In the genomic region with DNA sequence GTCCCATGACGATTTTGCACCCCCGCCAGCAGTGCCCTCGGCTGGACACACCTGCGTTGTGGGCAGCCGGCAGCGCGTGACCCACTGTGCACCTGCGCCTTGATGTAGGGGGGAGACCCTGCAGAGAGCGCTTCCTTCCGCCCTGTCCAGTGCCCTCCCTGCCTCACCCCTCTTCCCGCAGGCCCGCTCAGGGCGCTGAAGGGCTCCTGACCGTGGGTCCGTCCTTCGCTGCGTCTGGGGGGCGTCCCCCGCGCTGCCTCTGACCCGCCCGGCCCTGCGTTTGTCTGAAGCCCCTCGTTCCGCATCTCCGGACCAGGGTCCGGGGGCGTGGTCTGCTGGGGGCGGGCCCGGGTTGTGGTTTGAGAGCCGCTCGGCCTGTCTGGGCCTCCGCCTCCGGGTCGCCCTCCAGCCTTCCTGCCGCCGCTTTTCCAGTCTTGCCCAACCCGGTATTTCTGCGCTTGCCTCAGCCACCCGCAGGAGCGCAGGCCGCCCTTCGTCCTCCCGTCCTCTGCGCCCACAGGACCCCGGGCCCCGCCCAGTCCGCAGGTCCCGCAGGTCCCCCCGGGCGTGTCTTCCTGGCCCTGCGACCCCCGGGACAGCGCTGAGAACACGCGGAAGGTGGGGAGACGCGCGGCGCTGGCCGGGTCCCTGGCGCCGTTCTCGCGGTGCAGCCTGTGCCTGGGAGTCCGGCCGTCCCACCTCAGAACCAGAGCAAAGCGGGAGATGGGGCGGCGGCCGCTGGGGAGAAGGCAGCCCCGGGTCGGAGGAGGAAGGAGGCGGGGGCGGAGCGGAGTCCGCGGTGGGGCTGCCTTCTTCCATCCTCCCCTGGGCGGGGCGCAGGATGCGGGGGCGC, we compare ENCODE assay signal across 9 cellular contexts. TPM values are rescaled to one million over a fixed set of nuclear protein-coding genes. Genes with fewer than 3 reads are reported as not detected.
DNase-seq lines count a peak whose midpoint lies in the region; ATAC-seq, FAIRE-seq and TF ChIP-seq lines count a peak whose summit lies in the region.
"Had no signal": no experiment of that assay in that cellular context is flagged by ENCODE, and none has a peak within 500 bp of the region (broad histone marks: within the 10 kb centered on the region; RNA-seq: fewer than 3 reads in every experiment).

No MANE protein-coding gene starts in this region.

- TF ChIP-seq POLR2A in GM18526 (IDR thresholded peaks at IDR 0.05; ENCODE audit: extremely low read depth, insufficient read length) = peak; percentile 33
- no peak for TF ChIP-seq POLR2A in H54 (IDR thresholded peaks at IDR 0.05; ENCODE audit: low read depth, low read length)

- peaks cover 0 to 16% (median 14%) of the 10 kb centered on the region in 4 donors for H3K4me1 ChIP-seq in tibial artery

- H3K27me3 Mint-ChIP-seq in WTC11 (ENCODE audit: low read depth) (peaks cover 10% of the 10 kb centered on the region), memory B cell (no peaks in the 10 kb centered on the region)

- peaks cover 0 to 54% of the 10 kb centered on the region in 2 donors for H3K27me3 ChIP-seq in tibial artery

- H3K4me1 Mint-ChIP-seq in WTC11 (peaks cover 35% of the 10 kb centered on the region), memory B cell (peaks cover 24% of the 10 kb centered on the region)

- POLR2A ChIA-PET in WTC11 (lab: Charles Lee) = no interaction called here

- H3K36me3 Mint-ChIP-seq in WTC11 = peaks cover 10% of the 10 kb centered on the region; the same call in 1 of the 2 replicates
- peaks cover 2% of the 10 kb centered on the region for H3K36me3 Mint-ChIP-seq in memory B cell

- H3K9me3 Mint-ChIP-seq in WTC11 (no peaks in the 10 kb centered on the region), memory B cell (no peaks in the 10 kb centered on the region)

- no peaks in the 10 kb centered on the region for H3K9me3 ChIP-seq in tibial artery

- CTCF ChIA-PET in WTC11 (lab: Charles Lee) = interaction anchor here (0.6 to 3.4 kb wide), 17 partner anchors 9 to 212 kb away, joined by 3 to 17 read pairs (median 4); a partner anchor contains a TSS

- FAIRE-seq in H54 (lab: Jason Lieb, UNC) = no peak

- TF ChIP-seq CTCF in WTC11 (IDR thresholded peaks at IDR 0.05) (no peak), tibial artery (IDR thresholded peaks at IDR 0.05) (no peak)

- H3K27ac ChIP-seq in tibial artery = no peak overlapping the region

- H3K4me3 Mint-ChIP-seq in WTC11 (peak overlapping the region; percentile 69), memory B cell (peak overlapping the region; percentile 84)

- H3K27ac Mint-ChIP-seq in WTC11 (no peak overlapping the region), memory B cell (peak overlapping the region; percentile 28)

- ATAC-seq in HG02973 (IDR thresholded peaks at IDR 0.05; ENCODE audit: unreplicated experiment) = peak; percentile 40
- peak; percentile 63 for ATAC-seq in WTC11
- peak; percentile 41 for ATAC-seq in memory B cell (ENCODE audit: low read depth)

- H3K36me3 ChIP-seq in tibial artery = peaks cover 32 to 42% (median 40%) of the 10 kb centered on the region in 3 donors

- peak overlapping the region; percentile 30 to 44 for H3K4me3 ChIP-seq in tibial artery

- intact Hi-C loops in tibial artery (cut with DNase I; ENCODE audit: low total_unique reads) = no loop called here

- DNase-seq in WTC11 (ENCODE audit: low spot score) (peak; percentile 87), dermis blood vessel endothelial cell (peak; percentile 49), memory B cell (ENCODE audit: low spot score in 2 of 2) (peak in 1 of 2 donors; percentile 60), tibial artery (no peak), GDM1 (lab: John Stamatoyannopoulos, UW) (no peak), H54 (ENCODE audit: insufficient read length, low spot score) (no peak)

TF ChIP-seq in WTC11, 78 proteins besides CTCF, POLR2A, EP300 and RAD21 (continues in another document):
- TF ChIP-seq JAZF1 (CRISPR knock-in tag; IDR thresholded peaks at IDR 0.05) = no peak
- TF ChIP-seq ZNF263 (CRISPR knock-in tag; IDR thresholded peaks at IDR 0.05; ENCODE audit: low read depth) = no peak
- TF ChIP-seq SP1 (CRISPR knock-in tag; conservative IDR thresholded peaks at IDR 0.05) = peak; percentile 74
- 0 out of 2 replicates have a peak, but pooled peaks have one; percentile 14 for TF ChIP-seq ZNF219 (CRISPR knock-in tag; IDR thresholded peaks at IDR 0.05; ENCODE audit: borderline replicate concordance)
- TF ChIP-seq, protein P1, sequence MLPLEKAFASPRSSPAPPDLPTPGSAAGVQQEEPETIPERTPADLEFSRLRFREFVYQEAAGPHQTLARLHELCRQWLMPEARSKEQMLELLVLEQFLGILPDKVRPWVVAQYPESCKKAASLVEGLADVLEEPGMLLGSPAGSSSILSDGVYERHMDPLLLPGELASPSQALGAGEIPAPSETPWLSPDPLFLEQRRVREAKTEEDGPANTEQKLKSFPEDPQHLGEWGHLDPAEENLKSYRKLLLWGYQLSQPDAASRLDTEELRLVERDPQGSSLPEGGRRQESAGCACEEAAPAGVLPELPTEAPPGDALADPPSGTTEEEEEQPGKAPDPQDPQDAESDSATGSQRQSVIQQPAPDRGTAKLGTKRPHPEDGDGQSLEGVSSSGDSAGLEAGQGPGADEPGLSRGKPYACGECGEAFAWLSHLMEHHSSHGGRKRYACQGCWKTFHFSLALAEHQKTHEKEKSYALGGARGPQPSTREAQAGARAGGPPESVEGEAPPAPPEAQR (CRISPR knock-in tag; IDR thresholded peaks at IDR 0.05) = no peak
- TF ChIP-seq, protein P2, sequence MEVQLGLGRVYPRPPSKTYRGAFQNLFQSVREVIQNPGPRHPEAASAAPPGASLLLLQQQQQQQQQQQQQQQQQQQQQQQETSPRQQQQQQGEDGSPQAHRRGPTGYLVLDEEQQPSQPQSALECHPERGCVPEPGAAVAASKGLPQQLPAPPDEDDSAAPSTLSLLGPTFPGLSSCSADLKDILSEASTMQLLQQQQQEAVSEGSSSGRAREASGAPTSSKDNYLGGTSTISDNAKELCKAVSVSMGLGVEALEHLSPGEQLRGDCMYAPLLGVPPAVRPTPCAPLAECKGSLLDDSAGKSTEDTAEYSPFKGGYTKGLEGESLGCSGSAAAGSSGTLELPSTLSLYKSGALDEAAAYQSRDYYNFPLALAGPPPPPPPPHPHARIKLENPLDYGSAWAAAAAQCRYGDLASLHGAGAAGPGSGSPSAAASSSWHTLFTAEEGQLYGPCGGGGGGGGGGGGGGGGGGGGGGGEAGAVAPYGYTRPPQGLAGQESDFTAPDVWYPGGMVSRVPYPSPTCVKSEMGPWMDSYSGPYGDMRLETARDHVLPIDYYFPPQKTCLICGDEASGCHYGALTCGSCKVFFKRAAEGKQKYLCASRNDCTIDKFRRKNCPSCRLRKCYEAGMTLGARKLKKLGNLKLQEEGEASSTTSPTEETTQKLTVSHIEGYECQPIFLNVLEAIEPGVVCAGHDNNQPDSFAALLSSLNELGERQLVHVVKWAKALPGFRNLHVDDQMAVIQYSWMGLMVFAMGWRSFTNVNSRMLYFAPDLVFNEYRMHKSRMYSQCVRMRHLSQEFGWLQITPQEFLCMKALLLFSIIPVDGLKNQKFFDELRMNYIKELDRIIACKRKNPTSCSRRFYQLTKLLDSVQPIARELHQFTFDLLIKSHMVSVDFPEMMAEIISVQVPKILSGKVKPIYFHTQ (CRISPR knock-in tag; IDR thresholded peaks at IDR 0.05) = no peak
- TF ChIP-seq ZNF232 (CRISPR knock-in tag; IDR thresholded peaks at IDR 0.05) = peak; percentile 41; the same call in 1 of the 2 replicates
- TF ChIP-seq GABPB1 (CRISPR knock-in tag; IDR thresholded peaks at IDR 0.05) = no peak
- peak; percentile 12; the same call in 1 of the 2 replicates for TF ChIP-seq RELA (CRISPR knock-in tag; IDR thresholded peaks at IDR 0.05; ENCODE audit: borderline replicate concordance)
- TF ChIP-seq, protein P3, sequence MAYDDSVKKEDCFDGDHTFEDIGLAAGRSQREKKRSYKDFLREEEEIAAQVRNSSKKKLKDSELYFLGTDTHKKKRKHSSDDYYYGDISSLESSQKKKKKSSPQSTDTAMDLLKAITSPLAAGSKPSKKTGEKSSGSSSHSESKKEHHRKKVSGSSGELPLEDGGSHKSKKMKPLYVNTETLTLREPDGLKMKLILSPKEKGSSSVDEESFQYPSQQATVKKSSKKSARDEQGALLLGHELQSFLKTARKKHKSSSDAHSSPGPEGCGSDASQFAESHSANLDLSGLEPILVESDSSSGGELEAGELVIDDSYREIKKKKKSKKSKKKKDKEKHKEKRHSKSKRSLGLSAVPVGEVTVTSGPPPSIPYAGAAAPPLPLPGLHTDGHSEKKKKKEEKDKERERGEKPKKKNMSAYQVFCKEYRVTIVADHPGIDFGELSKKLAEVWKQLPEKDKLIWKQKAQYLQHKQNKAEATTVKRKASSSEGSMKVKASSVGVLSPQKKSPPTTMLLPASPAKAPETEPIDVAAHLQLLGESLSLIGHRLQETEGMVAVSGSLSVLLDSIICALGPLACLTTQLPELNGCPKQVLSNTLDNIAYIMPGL (CRISPR knock-in tag; IDR thresholded peaks at IDR 0.05) = peak; percentile 77; the same call in 1 of the 2 replicates
- TF ChIP-seq ESRRA (CRISPR knock-in tag; IDR thresholded peaks at IDR 0.05; ENCODE audit: borderline replicate concordance) = 0 out of 2 replicates have a peak, but pooled peaks have one; percentile 24
- TF ChIP-seq, protein P4, sequence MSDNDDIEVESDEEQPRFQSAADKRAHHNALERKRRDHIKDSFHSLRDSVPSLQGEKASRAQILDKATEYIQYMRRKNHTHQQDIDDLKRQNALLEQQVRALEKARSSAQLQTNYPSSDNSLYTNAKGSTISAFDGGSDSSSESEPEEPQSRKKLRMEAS (CRISPR knock-in tag; IDR thresholded peaks at IDR 0.05) = peak; percentile 66
- TF ChIP-seq SMAD4 (CRISPR knock-in tag; IDR thresholded peaks at IDR 0.05) = 0 out of 2 replicates have a peak, but pooled peaks have one; percentile 7

RNA-seq across cellular contexts. Expression of a gene that starts 4.0 kb away (rescaled TPM):
- total RNA-seq in WTC11 (2021) (0.80 to 1.9 TPM (median 1.5 TPM) in 3 replicates), dermis blood vessel endothelial cell (not detected in 2 replicates)
- total RNA-seq: activated CD8-positive, alpha-beta memory T cell treated with anti-CD3 and anti-CD28 coated beads for 36 hours had no signal

RNA-seq across cellular contexts. Expression of a gene that starts 16.5 kb away (rescaled TPM):
- total RNA-seq in WTC11 (2021) = 169 to 219 TPM (median 207 TPM) in 3 replicates
- total RNA-seq in dermis blood vessel endothelial cell = 135 and 286 TPM in 2 replicates

RNA-seq across cellular contexts. Expression of a gene that starts 28.5 kb away (rescaled TPM):
- 96.9 to 113 TPM (median 109 TPM) in 3 replicates for total RNA-seq in WTC11 (2021)
- 63.3 and 119 TPM in 2 replicates for total RNA-seq in dermis blood vessel endothelial cell

RNA-seq across cellular contexts. Expression of a gene that starts 51.9 kb away (rescaled TPM):
- total RNA-seq in WTC11 (2021) (8.0 to 9.4 TPM (median 9.1 TPM) in 3 replicates), dermis blood vessel endothelial cell (0.09 TPM in 1 of 2 replicates, not detected in the other)

Comparison
In these comparisons a context has a peak if more than half of its experiments do, and no peak if none do; other contexts are left out.
1. DNase-seq: peak in WTC11 (single experiment) and dermis blood vessel endothelial cell (single experiment); none in tibial artery (0 of 2), GDM1 (single experiment) and H54 (single experiment).
2. Peak in every context shown above with its lines, with median percentiles within 50 percentile points of each other: ATAC-seq.